ENCODE assay signal across 8 cellular contexts in genomic region chr10:29386347-29386999, GRCh38.
DNase-seq lines count a peak whose midpoint lies in the region; ATAC-seq and TF ChIP-seq lines count a peak whose summit lies in the region.

No MANE protein-coding gene starts in this region.

- ATAC-seq in HG03432 (IDR thresholded peaks at IDR 0.05; ENCODE audit: unreplicated experiment) (peak; percentile 59), SK-N-SH treated with all-trans-retinoic acid at 6 μM for 48 hours (peak; percentile 81), HG03378 (IDR thresholded peaks at IDR 0.05; ENCODE audit: unreplicated experiment) (no peak), HG02840 (IDR thresholded peaks at IDR 0.05; ENCODE audit: low FRiP score, unreplicated experiment) (no peak)

- H3K4me3 ChIP-seq in fibroblast of villous mesenchyme (ENCODE audit: low read depth, low read length) = no peak overlapping the region

- peak; percentile 40 for DNase-seq in A172 (ENCODE audit: low spot score)
- peak; percentile 43 for DNase-seq in DMS53 treated with DMSO at 0.1 percent for 48 hours (lab: John Stamatoyannopoulos, UW; ENCODE audit: unreplicated experiment)
- DNase-seq in fibroblast of villous mesenchyme (ENCODE audit: low read depth) = peak; percentile 44
- peak; percentile 34 for DNase-seq in pons (ENCODE audit: low spot score)

- TF ChIP-seq CTCF in fibroblast of villous mesenchyme (IDR thresholded peaks at IDR 0.05; ENCODE audit: insufficient read depth, low read depth, low read length) = peak; percentile 76

TF ChIP-seq in SK-N-SH treated with all-trans-retinoic acid at 6 μM for 48 hours, 23 proteins besides CTCF, POLR2A, EP300 and RAD21:
- TF ChIP-seq ZFP30 (CRISPR knock-in tag; IDR thresholded peaks at IDR 0.05) (no peak), ZC3H10 (CRISPR knock-in tag; IDR thresholded peaks at IDR 0.05) (no peak), TCF4 (CRISPR knock-in tag; IDR thresholded peaks at IDR 0.05; ENCODE audit: borderline replicate concordance) (no peak), ISL1 (CRISPR knock-in tag; IDR thresholded peaks at IDR 0.05) (no peak), POU6F1 (CRISPR knock-in tag; IDR thresholded peaks at IDR 0.05; ENCODE audit: borderline replicate concordance, low read depth) (no peak), PPARA (CRISPR knock-in tag; IDR thresholded peaks at IDR 0.05; ENCODE audit: borderline replicate concordance) (no peak), ESRRG (CRISPR knock-in tag; IDR thresholded peaks at IDR 0.05) (no peak), OSR1 (CRISPR knock-in tag; IDR thresholded peaks at IDR 0.05) (no peak), CSRNP3 (CRISPR knock-in tag; IDR thresholded peaks at IDR 0.05) (no peak), BACH2 (CRISPR knock-in tag; IDR thresholded peaks at IDR 0.05; ENCODE audit: borderline replicate concordance) (no peak)
TF ChIP-seq in SK-N-SH treated with all-trans-retinoic acid at 6 μM for 48 hours: peak in this region for 0.

Comparison
In these comparisons a context has a peak if more than half of its experiments do, and no peak if none do; other contexts are left out.
1. ATAC-seq: peak in HG03432 (single experiment) and SK-N-SH treated with all-trans-retinoic acid at 6 μM for 48 hours (single experiment); none in HG03378 (single experiment) and HG02840 (single experiment).
2. Peak in every context shown above with its lines, with median percentiles within 50 percentile points of each other: DNase-seq.